ENCODE assay signal across 16 cellular contexts in genomic region chr1:25977816-25978215, GRCh38. TPM values are rescaled to one million over a fixed set of nuclear protein-coding genes. Genes with fewer than 3 reads are reported as not detected.
DNase-seq lines count a peak whose midpoint lies in the region; ATAC-seq and TF ChIP-seq lines count a peak whose summit lies in the region.
"Had no signal": no experiment of that assay in that cellular context is flagged by ENCODE, and none has a peak within 500 bp of the region (broad histone marks: within the 10 kb centered on the region; RNA-seq: fewer than 3 reads in every experiment).

No MANE protein-coding gene starts in this region.

- no peak for TF ChIP-seq CTCF in brain (conservative IDR thresholded peaks at IDR 0.05)

- no peak for ATAC-seq in activated naive CD4-positive, alpha-beta T cell treated with anti-CD3 and anti-CD28 coated beads, Interleukin-2, amount 50 U/mL, for 72 hours
- ATAC-seq in HG03097 (IDR thresholded peaks at IDR 0.05; ENCODE audit: low FRiP score, unreplicated experiment) (no peak), esophagus mucosa (no peak)

- intact Hi-C loops in activated naive CD4-positive, alpha-beta T cell treated with anti-CD3 and anti-CD28 coated beads for 36 hours (cut with micrococcal nuclease) = no loop called here

- CTCF ChIA-PET in activated naive CD4-positive, alpha-beta T cell treated with anti-CD3 and anti-CD28 coated beads for 36 hours (lab: Charles Lee) = no interaction called here

- peaks cover under 1% of the 10 kb centered on the region for H3K4me1 Mint-ChIP-seq in activated naive CD4-positive, alpha-beta T cell treated with anti-CD3 and anti-CD28 coated beads for 36 hours (ENCODE audit: low read depth)
- H3K4me1 Mint-ChIP-seq in brain = peaks cover 8% of the 10 kb centered on the region

- no peaks in the 10 kb centered on the region for H3K27me3 Mint-ChIP-seq in activated naive CD4-positive, alpha-beta T cell treated with anti-CD3 and anti-CD28 coated beads for 36 hours (ENCODE audit: low read depth)
- no peaks in the 10 kb centered on the region for H3K27me3 Mint-ChIP-seq in brain
- H3K27me3 Mint-ChIP-seq: CD4-positive, CD25-positive, alpha-beta regulatory T cell had no signal

- peaks cover 27% of the 10 kb centered on the region for H3K36me3 Mint-ChIP-seq in activated naive CD4-positive, alpha-beta T cell treated with anti-CD3 and anti-CD28 coated beads for 36 hours (ENCODE audit: low read depth)
- H3K36me3 Mint-ChIP-seq in activated naive CD4-positive, alpha-beta T cell treated with anti-CD3 and anti-CD28 coated beads, Interleukin-2, amount 50 U/mL, for 72 hours = peaks cover 17 to 19% of the 10 kb centered on the region in 2 donors
- peaks cover 56% of the 10 kb centered on the region for H3K36me3 Mint-ChIP-seq in brain

- no peak for DNase-seq in activated naive CD4-positive, alpha-beta T cell treated with anti-CD3 and anti-CD28 coated beads for 36 hours
- DNase-seq in activated naive CD4-positive, alpha-beta T cell treated with anti-CD3 and anti-CD28 coated beads, Interleukin-2, amount 50 U/mL, for 72 hours (ENCODE audit: low spot score in 2 of 2) = no peak
- peak; percentile 49 for DNase-seq in inferior parietal cortex (ENCODE audit: extremely low spot score)
- peak; percentile 40 for DNase-seq in superior temporal gyrus (ENCODE audit: extremely low spot score)
- no peak for DNase-seq in stimulated activated CD4-positive, alpha-beta T cell treated with anti-CD3 and anti-CD28 coated beads, Interleukin-15, amount 100 ng/mL, for 24 hours
- DNase-seq: 8988T; ACHN; Calu3; CD4-positive, CD25-positive, alpha-beta regulatory T cell; DMS 273 treated with DMSO at 0.1 percent for 48 hours; GM23248; H7 had no signal

- peak overlapping the region; percentile 26 for H3K27ac Mint-ChIP-seq in activated naive CD4-positive, alpha-beta T cell treated with anti-CD3 and anti-CD28 coated beads for 36 hours
- no peak overlapping the region for H3K27ac Mint-ChIP-seq in activated naive CD4-positive, alpha-beta T cell treated with anti-CD3 and anti-CD28 coated beads, Interleukin-2, amount 50 U/mL, for 72 hours
- H3K27ac Mint-ChIP-seq in brain = peak overlapping the region in 3 of 5 experiments; percentile 7 to 52 (median 43)

- no peak overlapping the region for H3K4me3 Mint-ChIP-seq in activated naive CD4-positive, alpha-beta T cell treated with anti-CD3 and anti-CD28 coated beads for 36 hours
- H3K4me3 Mint-ChIP-seq in brain = no peak overlapping the region
- H3K4me3 Mint-ChIP-seq: CD4-positive, CD25-positive, alpha-beta regulatory T cell had no signal

- no peaks in the 10 kb centered on the region for H3K9me3 Mint-ChIP-seq in activated naive CD4-positive, alpha-beta T cell treated with anti-CD3 and anti-CD28 coated beads for 36 hours
- H3K9me3 Mint-ChIP-seq in activated naive CD4-positive, alpha-beta T cell treated with anti-CD3 and anti-CD28 coated beads, Interleukin-2, amount 50 U/mL, for 72 hours = no peaks in the 10 kb centered on the region
- no peaks in the 10 kb centered on the region for H3K9me3 Mint-ChIP-seq in brain
- H3K9me3 Mint-ChIP-seq: CD4-positive, CD25-positive, alpha-beta regulatory T cell had no signal

RNA-seq across cellular contexts. Expression of gene PAFAH2, which starts 20.0 kb away (rescaled TPM):
- total RNA-seq in activated naive CD4-positive, alpha-beta T cell treated with anti-CD3 and anti-CD28 coated beads for 36 hours = 1 to 10 TPM; 4.7 to 5.2 TPM
- total RNA-seq in activated naive CD4-positive, alpha-beta T cell treated with anti-CD3 and anti-CD28 coated beads, Interleukin-2, amount 50 U/mL, for 72 hours = 1 to 10 TPM; 8.7 to 9.5 TPM
- polyA plus RNA-seq in brain (ENCODE audit: insufficient read depth, low read depth, low replicate concordance) = 8.7 TPM
- total RNA-seq in esophagus mucosa = 9.0 TPM

RNA-seq across cellular contexts. Expression of gene EXTL1, which starts 43.8 kb away (rescaled TPM):
- total RNA-seq in activated naive CD4-positive, alpha-beta T cell treated with anti-CD3 and anti-CD28 coated beads for 36 hours = not detected
- total RNA-seq in activated naive CD4-positive, alpha-beta T cell treated with anti-CD3 and anti-CD28 coated beads, Interleukin-2, amount 50 U/mL, for 72 hours = not detected
- 6.9 TPM for polyA plus RNA-seq in brain (ENCODE audit: insufficient read depth, low read depth, low replicate concordance)
- not detected for total RNA-seq in esophagus mucosa
- total RNA-seq: Calu3; CD4-positive, CD25-positive, alpha-beta regulatory T cell; HT-29 had no signal

Comparison
In these comparisons a context has a peak if more than half of its experiments do, and no peak if none do; other contexts are left out.
1. H3K27ac Mint-ChIP-seq: peak in activated naive CD4-positive, alpha-beta T cell treated with anti-CD3 and anti-CD28 coated beads for 36 hours (single experiment) and brain (3 of 5); none in activated naive CD4-positive, alpha-beta T cell treated with anti-CD3 and anti-CD28 coated beads, Interleukin-2, amount 50 U/mL, for 72 hours (0 of 2).
2. DNase-seq: peak in inferior parietal cortex (single experiment) and superior temporal gyrus (single experiment); none in activated naive CD4-positive, alpha-beta T cell treated with anti-CD3 and anti-CD28 coated beads for 36 hours (single experiment), activated naive CD4-positive, alpha-beta T cell treated with anti-CD3 and anti-CD28 coated beads, Interleukin-2, amount 50 U/mL, for 72 hours (0 of 2) and stimulated activated CD4-positive, alpha-beta T cell treated with anti-CD3 and anti-CD28 coated beads, Interleukin-15, amount 100 ng/mL, for 24 hours (single experiment).